ENCODE assay signal across 1 cellular context in genomic region chr2:77488141-77488540, GRCh38.
TF ChIP-seq lines count a peak whose summit lies in the region.

No MANE protein-coding gene starts in this region.

TF ChIP-seq in H1, 55 proteins besides CTCF, POLR2A, EP300 and RAD21 (continued from another document):
- no peak for TF ChIP-seq EZH2 (IDR thresholded peaks at IDR 0.05; ENCODE audit: low read depth, low read length, severe bottlenecking)
- TF ChIP-seq ZNF274 (IDR thresholded peaks at IDR 0.05; ENCODE audit: borderline replicate concordance, extremely low read depth, low read length), result no peak
- no peak for TF ChIP-seq EGR1 (IDR thresholded peaks at IDR 0.05; ENCODE audit: borderline replicate concordance, low read depth, low read length)
- TF ChIP-seq GABPA (IDR thresholded peaks at IDR 0.05; ENCODE audit: borderline replicate concordance, insufficient read depth, low read length), result no peak
- no peak for TF ChIP-seq CBX8 (IDR thresholded peaks at IDR 0.05; ENCODE audit: borderline replicate concordance, low read depth, low read length)
- no peak for TF ChIP-seq POLR2AphosphoS5 (IDR thresholded peaks at IDR 0.05; ENCODE audit: low read depth, low read length)
